In genomic region chr19:36113895-36114762, GRCh38 we compare ENCODE assay signal across 1 cellular context.
TF ChIP-seq lines count a peak whose summit lies in the region.

No MANE protein-coding gene starts in this region.

TF ChIP-seq in endothelial cell of umbilical vein, 7 proteins besides CTCF, POLR2A, EP300 and RAD21 (continued from another document):
- TF ChIP-seq GATA2 (IDR thresholded peaks at IDR 0.05; ENCODE audit: insufficient read depth, insufficient read length, low read depth, low read length): no peak
- no peak for TF ChIP-seq POLR2AphosphoS5 (IDR thresholded peaks at IDR 0.05; ENCODE audit: insufficient read depth, low read depth, low read length)
- no peak for TF ChIP-seq FOS (IDR thresholded peaks at IDR 0.05; ENCODE audit: borderline replicate concordance, insufficient read depth, low read length)
- no peak for TF ChIP-seq JUN (IDR thresholded peaks at IDR 0.05; ENCODE audit: borderline replicate concordance, insufficient read depth, insufficient read length, low read depth)
- no peak for TF ChIP-seq EZH2 (IDR thresholded peaks at IDR 0.05; ENCODE audit: borderline replicate concordance, low read depth, low read length, severe bottlenecking)
